In genomic region chr3:64958187-64958586, GRCh38 we compare ENCODE assay signal across 19 cellular contexts.
"Had no signal": no experiment of that assay in that cellular context is flagged by ENCODE, and none has a peak within 500 bp of the region (broad histone marks: within the 10 kb centered on the region; RNA-seq: fewer than 3 reads in every experiment).

No MANE protein-coding gene starts in this region.

- H3K4me3 ChIP-seq: colonic mucosa, pancreas, tibial artery had no signal

- DNase-seq: activated CD4-positive, alpha-beta T cell treated with anti-CD3 and anti-CD28 coated beads, Interleukin-2, amount 10 ng/mL, durations not matched to agents 24 days and 14 days; activated CD8-positive, alpha-beta T cell treated with anti-CD3 and anti-CD28 coated beads for 36 hours; activated naive CD4-positive, alpha-beta T cell; activated naive CD8-positive, alpha-beta T cell treated with anti-CD3 and anti-CD28 coated beads for 36 hours; activated T-cell treated with anti-CD3 and anti-CD28 coated beads, Interleukin-2, amount 50 U/mL, for 1 hour; amniotic stem cell; colonic mucosa; erythroblast; glutamatergic neuron; kidney; mesenchymal stem cell; naive thymus-derived CD8-positive, alpha-beta T cell; pancreas; stimulated activated CD4-positive, alpha-beta T cell treated with anti-CD3 and anti-CD28 coated beads, Interleukin-2, amount 100 ng/mL, for 24 hours; stimulated activated naive CD4-positive, alpha-beta T cell treated with Interleukin-2 at 50 U/mL for 16 hours; substantia nigra; tibial artery had no signal

- ATAC-seq: activated CD8-positive, alpha-beta T cell treated with anti-CD3 and anti-CD28 coated beads for 36 hours; activated T-helper 17 cell treated with anti-CD3 and anti-CD28 coated beads, Interleukin-2, amount 50 U/mL, for 72 hours; left lobe of liver; naive thymus-derived CD8-positive, alpha-beta T cell had no signal

- H3K27ac ChIP-seq: colonic mucosa, pancreas had no signal

- H3K4me1 ChIP-seq: colonic mucosa had no signal

- H3K9me3 ChIP-seq: colonic mucosa, pancreas, tibial artery had no signal

- H3K27me3 ChIP-seq: colonic mucosa, pancreas, tibial artery had no signal

- H3K36me3 ChIP-seq: colonic mucosa, pancreas, tibial artery had no signal
